In the genomic region with DNA sequence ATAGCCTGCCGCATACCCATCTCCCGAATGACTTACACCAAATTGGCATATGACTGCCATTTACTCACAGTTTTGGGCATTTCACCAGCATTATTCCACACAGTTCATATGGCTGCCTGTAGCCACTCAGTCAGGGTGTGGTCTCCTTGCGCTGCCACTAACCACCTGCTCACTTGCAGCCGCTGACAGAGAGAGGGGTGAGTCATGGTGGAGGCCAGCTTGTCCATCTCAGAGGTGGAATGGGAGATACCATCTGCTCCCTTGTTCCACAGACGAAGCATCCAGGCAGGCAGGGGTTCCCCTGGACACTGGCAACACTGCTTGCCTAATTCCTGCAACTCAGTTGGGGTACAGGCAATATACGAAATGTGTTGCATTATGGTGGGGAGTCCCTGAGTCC, we compare ENCODE assay signal across 1 cellular context.
TF ChIP-seq lines count a peak whose summit lies in the region.

No MANE protein-coding gene starts in this region.

TF ChIP-seq in K562, 482 proteins besides CTCF, POLR2A, EP300 and RAD21 (continued from another document and continues in another):
- peak; percentile 39; the same call in 1 of the 2 replicates for TF ChIP-seq GATA2 (CRISPR knock-in tag; IDR thresholded peaks at IDR 0.05)
- TF ChIP-seq KDM2B (CRISPR knock-in tag; IDR thresholded peaks at IDR 0.05): no peak
- TF ChIP-seq HDAC6 (IDR thresholded peaks at IDR 0.05; ENCODE audit: low read depth, low read length): no peak
- TF ChIP-seq ZNF12 (CRISPR knock-in tag; IDR thresholded peaks at IDR 0.05): no peak
- TF ChIP-seq SMARCE1 (IDR thresholded peaks at IDR 0.05): no peak
- no peak for TF ChIP-seq SMARCB1 (IDR thresholded peaks at IDR 0.05; ENCODE audit: insufficient read length, low read depth)
- TF ChIP-seq ZNF347 (CRISPR knock-in tag; IDR thresholded peaks at IDR 0.05; ENCODE audit: low read depth): no peak
- no peak for TF ChIP-seq MTF1 (CRISPR knock-in tag; IDR thresholded peaks at IDR 0.05; ENCODE audit: borderline replicate concordance)
- no peak for TF ChIP-seq CREBBP (IDR thresholded peaks at IDR 0.05; ENCODE audit: low read depth, low read length)
- peak in 1 of 2 experiments; percentile 61; a peak in 1 of 4 replicates for TF ChIP-seq RCOR1 (IDR thresholded peaks at IDR 0.05; ENCODE audit: borderline replicate concordance in 1 of 2, low read depth in 2 of 2, low read length in 2 of 2)
- TF ChIP-seq SMAD2 (IDR thresholded peaks at IDR 0.05; ENCODE audit: low read depth, low read length): no peak
- no peak for TF ChIP-seq ZNF707 (CRISPR knock-in tag; conservative IDR thresholded peaks at IDR 0.05)
- TF ChIP-seq ZZZ3 (IDR thresholded peaks at IDR 0.05): no peak
- no peak for TF ChIP-seq ARHGAP35 (IDR thresholded peaks at IDR 0.05; ENCODE audit: partially characterized antibody)
- no peak for TF ChIP-seq PHF8 (IDR thresholded peaks at IDR 0.05; ENCODE audit: borderline replicate concordance, low read length)
- no peak for TF ChIP-seq STAT5B (CRISPR knock-in tag; IDR thresholded peaks at IDR 0.05)
- TF ChIP-seq MEF2A (IDR thresholded peaks at IDR 0.05; ENCODE audit: control insufficient read depth, low read depth, low read length): no peak
- no peak for TF ChIP-seq ZNF644 (tag; IDR thresholded peaks at IDR 0.05; ENCODE audit: low read depth)
- no peak for TF ChIP-seq KAT2B (IDR thresholded peaks at IDR 0.05; ENCODE audit: low read depth, low read length)
- no peak for TF ChIP-seq HMG20B (CRISPR knock-in tag; IDR thresholded peaks at IDR 0.05)
- no peak for TF ChIP-seq NFATC3 (IDR thresholded peaks at IDR 0.05)
- TF ChIP-seq, protein P1, sequence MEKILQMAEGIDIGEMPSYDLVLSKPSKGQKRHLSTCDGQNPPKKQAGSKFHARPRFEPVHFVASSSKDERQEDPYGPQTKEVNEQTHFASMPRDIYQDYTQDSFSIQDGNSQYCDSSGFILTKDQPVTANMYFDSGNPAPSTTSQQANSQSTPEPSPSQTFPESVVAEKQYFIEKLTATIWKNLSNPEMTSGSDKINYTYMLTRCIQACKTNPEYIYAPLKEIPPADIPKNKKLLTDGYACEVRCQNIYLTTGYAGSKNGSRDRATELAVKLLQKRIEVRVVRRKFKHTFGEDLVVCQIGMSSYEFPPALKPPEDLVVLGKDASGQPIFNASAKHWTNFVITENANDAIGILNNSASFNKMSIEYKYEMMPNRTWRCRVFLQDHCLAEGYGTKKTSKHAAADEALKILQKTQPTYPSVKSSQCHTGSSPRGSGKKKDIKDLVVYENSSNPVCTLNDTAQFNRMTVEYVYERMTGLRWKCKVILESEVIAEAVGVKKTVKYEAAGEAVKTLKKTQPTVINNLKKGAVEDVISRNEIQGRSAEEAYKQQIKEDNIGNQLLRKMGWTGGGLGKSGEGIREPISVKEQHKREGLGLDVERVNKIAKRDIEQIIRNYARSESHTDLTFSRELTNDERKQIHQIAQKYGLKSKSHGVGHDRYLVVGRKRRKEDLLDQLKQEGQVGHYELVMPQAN (IDR thresholded peaks at IDR 0.05; ENCODE audit: borderline replicate concordance): no peak
- TF ChIP-seq, protein P2, sequence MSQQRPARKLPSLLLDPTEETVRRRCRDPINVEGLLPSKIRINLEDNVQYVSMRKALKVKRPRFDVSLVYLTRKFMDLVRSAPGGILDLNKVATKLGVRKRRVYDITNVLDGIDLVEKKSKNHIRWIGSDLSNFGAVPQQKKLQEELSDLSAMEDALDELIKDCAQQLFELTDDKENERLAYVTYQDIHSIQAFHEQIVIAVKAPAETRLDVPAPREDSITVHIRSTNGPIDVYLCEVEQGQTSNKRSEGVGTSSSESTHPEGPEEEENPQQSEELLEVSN (IDR thresholded peaks at IDR 0.05; ENCODE audit: borderline replicate concordance in 1 of 2, extremely low read depth in 1 of 2, insufficient read depth in 1 of 2, insufficient read length in 1 of 2, low read depth in 1 of 2, low read length in 1 of 2, poor library complexity in 1 of 2, severe bottlenecking in 1 of 2): no peak
- TF ChIP-seq BMI1 (IDR thresholded peaks at IDR 0.05; ENCODE audit: low read length): no peak
- no peak for TF ChIP-seq TAF7 (tag; IDR thresholded peaks at IDR 0.05)
- TF ChIP-seq TCF7L2 (IDR thresholded peaks at IDR 0.05; ENCODE audit: low read depth, low read length): peak; percentile 66; the same call in 1 of the 2 replicates
- TF ChIP-seq IFI16 (CRISPR knock-in tag; IDR thresholded peaks at IDR 0.05): no peak
- TF ChIP-seq, protein P3, sequence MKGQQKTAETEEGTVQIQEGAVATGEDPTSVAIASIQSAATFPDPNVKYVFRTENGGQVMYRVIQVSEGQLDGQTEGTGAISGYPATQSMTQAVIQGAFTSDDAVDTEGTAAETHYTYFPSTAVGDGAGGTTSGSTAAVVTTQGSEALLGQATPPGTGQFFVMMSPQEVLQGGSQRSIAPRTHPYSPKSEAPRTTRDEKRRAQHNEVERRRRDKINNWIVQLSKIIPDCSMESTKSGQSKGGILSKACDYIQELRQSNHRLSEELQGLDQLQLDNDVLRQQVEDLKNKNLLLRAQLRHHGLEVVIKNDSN (CRISPR knock-in tag; IDR thresholded peaks at IDR 0.05): no peak
- no peak for TF ChIP-seq POU5F1 (IDR thresholded peaks at IDR 0.05; ENCODE audit: borderline replicate concordance, low read depth, low read length, partially characterized antibody)
- TF ChIP-seq, protein P4, sequence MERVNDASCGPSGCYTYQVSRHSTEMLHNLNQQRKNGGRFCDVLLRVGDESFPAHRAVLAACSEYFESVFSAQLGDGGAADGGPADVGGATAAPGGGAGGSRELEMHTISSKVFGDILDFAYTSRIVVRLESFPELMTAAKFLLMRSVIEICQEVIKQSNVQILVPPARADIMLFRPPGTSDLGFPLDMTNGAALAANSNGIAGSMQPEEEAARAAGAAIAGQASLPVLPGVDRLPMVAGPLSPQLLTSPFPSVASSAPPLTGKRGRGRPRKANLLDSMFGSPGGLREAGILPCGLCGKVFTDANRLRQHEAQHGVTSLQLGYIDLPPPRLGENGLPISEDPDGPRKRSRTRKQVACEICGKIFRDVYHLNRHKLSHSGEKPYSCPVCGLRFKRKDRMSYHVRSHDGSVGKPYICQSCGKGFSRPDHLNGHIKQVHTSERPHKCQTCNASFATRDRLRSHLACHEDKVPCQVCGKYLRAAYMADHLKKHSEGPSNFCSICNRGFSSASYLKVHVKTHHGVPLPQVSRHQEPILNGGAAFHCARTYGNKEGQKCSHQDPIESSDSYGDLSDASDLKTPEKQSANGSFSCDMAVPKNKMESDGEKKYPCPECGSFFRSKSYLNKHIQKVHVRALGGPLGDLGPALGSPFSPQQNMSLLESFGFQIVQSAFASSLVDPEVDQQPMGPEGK (CRISPR knock-in tag; IDR thresholded peaks at IDR 0.05; ENCODE audit: borderline replicate concordance): no peak
- TF ChIP-seq RREB1 (CRISPR knock-in tag; IDR thresholded peaks at IDR 0.05): no peak
- no peak for TF ChIP-seq ZBTB5 (IDR thresholded peaks at IDR 0.05)
- no peak for TF ChIP-seq SIN3A (IDR thresholded peaks at IDR 0.05; ENCODE audit: borderline replicate concordance in 2 of 2, control insufficient read depth in 1 of 2, low read depth in 2 of 2, low read length in 2 of 2)
